8 cellular contexts compared by ENCODE assay signal in the genomic region with DNA sequence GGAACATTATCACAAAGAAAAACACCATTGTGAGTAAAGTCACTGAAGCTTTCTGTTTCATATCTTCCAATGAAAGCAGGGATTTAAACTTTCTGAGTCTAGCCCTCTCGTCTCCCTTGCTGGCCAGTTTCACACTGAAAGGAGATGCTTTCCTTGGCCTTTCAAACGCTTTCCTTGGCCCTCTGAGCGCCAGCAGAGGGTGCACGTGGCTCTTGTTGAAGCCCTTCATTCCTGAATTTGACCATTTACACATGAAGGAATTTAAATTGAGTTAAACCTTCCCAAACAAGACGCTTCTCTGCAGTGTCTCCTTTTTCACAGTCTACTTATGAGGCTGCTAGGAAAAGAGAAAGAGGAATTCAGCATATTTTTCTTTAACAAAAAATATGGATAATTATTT.
A peak's percentile ranks its signal among the peaks of the same experiment; 100 is the strongest.
DNase-seq lines count a peak whose midpoint lies in the region; ATAC-seq lines count a peak whose summit lies in the region.

No MANE protein-coding gene starts in this region.

- no peaks in the 10 kb centered on the region for H3K27me3 ChIP-seq in subcutaneous abdominal adipose tissue (ENCODE audit: control insufficient read depth in 5 of 5, insufficient read depth in 4 of 5, low read length in 5 of 5)

- H3K9me3 ChIP-seq in subcutaneous abdominal adipose tissue (ENCODE audit: control insufficient read depth in 5 of 5, low read length in 5 of 5) = no peaks in the 10 kb centered on the region

- DNase-seq in activated CD8-positive, alpha-beta memory T cell treated with anti-CD3 and anti-CD28 coated beads, Interleukin-2, amount 50 U/mL, for 4 hours = peak; percentile 17
- no peak for DNase-seq in activated CD8-positive, alpha-beta memory T cell treated with anti-CD3 and anti-CD28 coated beads, Interleukin-2, amount 50 U/mL, for 48 hours
- peak; percentile 50 for DNase-seq in RKO (ENCODE audit: low spot score)
- peak; percentile 8 for DNase-seq in foreskin melanocyte
- no peak for DNase-seq in germinal center (ENCODE audit: low spot score)
- no peak for DNase-seq in stimulated activated CD4-positive, alpha-beta T cell treated with anti-CD3 and anti-CD28 coated beads, Interleukin-2, amount 100 ng/mL, for 24 hours

- no peak for ATAC-seq in GM18511 (IDR thresholded peaks at IDR 0.05; ENCODE audit: unreplicated experiment)

- peaks cover 0 to 53% (median 36%) of the 10 kb centered on the region in 5 donors for H3K4me1 ChIP-seq in subcutaneous abdominal adipose tissue (ENCODE audit: control insufficient read depth in 5 of 5, insufficient read depth in 5 of 5, low read length in 5 of 5)

- peak overlapping the region in 1 of 5 donors; percentile 54 for H3K9ac ChIP-seq in subcutaneous abdominal adipose tissue (ENCODE audit: low read length in 5 of 5)

- peak overlapping the region; percentile 78 for H3K27ac ChIP-seq in subcutaneous abdominal adipose tissue (ENCODE audit: low read depth, low read length)

- H3K36me3 ChIP-seq in subcutaneous abdominal adipose tissue (ENCODE audit: control insufficient read depth in 5 of 5, insufficient read depth in 5 of 5, low read length in 5 of 5) = peaks cover 10 to 23% (median 11%) of the 10 kb centered on the region in 5 donors

- H3K4me3 ChIP-seq in subcutaneous abdominal adipose tissue (ENCODE audit: low read depth in 1 of 5, low read length in 5 of 5) = no peak overlapping the region

Comparison
In these comparisons a context has a peak if more than half of its experiments do, and no peak if none do; other contexts are left out.
1. DNase-seq: peak in activated CD8-positive, alpha-beta memory T cell treated with anti-CD3 and anti-CD28 coated beads, Interleukin-2, amount 50 U/mL, for 4 hours (single experiment), RKO (single experiment) and foreskin melanocyte (single experiment); none in activated CD8-positive, alpha-beta memory T cell treated with anti-CD3 and anti-CD28 coated beads, Interleukin-2, amount 50 U/mL, for 48 hours (single experiment), germinal center (single experiment) and stimulated activated CD4-positive, alpha-beta T cell treated with anti-CD3 and anti-CD28 coated beads, Interleukin-2, amount 100 ng/mL, for 24 hours (0 of 2).